In genomic region chr1:227726318-227726717, GRCh38 we compare ENCODE assay signal across 8 cellular contexts.
"Had no signal": no experiment of that assay in that cellular context is flagged by ENCODE, and none has a peak within 500 bp of the region (broad histone marks: within the 10 kb centered on the region; RNA-seq: fewer than 3 reads in every experiment).

No MANE protein-coding gene starts in this region.

- H3K4me3 ChIP-seq: GM23248, HAP-1 had no signal

- H3K4me2 ChIP-seq: KMS-11 had no signal

- H3K9ac ChIP-seq: GM23248, KMS-11 had no signal

- ATAC-seq: HCT116 had no signal

- DNase-seq: GM23248, GOT3, H7, IMR-90, KBM-7 had no signal

- H2AFZ ChIP-seq: GM23248 had no signal

- H3K9me3 ChIP-seq: HAP-1 had no signal

- H3K27ac ChIP-seq: GM23248, KMS-11 had no signal
